ENCODE assay signal across 12 cellular contexts in the genomic region with DNA sequence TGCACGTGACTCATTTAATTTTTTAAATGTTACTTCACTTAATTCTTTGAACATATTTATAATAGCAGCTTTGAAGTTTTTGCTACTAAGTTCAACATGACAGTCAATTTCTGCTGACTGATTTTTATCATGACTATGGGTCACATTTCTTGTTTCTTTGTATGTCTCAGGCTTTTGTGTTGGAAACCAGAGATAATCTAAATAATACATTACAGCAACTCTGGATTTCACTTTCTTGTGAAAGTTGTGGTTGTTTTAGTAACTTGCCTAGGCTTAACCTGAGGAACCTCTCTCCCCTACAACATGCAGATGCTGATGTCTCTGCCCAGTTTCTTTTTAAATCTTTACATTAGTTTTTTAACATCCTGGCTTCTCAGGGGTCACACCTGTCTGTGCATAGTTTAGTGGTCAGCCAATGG.
DNase-seq lines count a peak whose midpoint lies in the region; ATAC-seq and TF ChIP-seq lines count a peak whose summit lies in the region.
"Had no signal": no experiment of that assay in that cellular context is flagged by ENCODE, and none has a peak within 500 bp of the region (broad histone marks: within the 10 kb centered on the region; RNA-seq: fewer than 3 reads in every experiment).

No MANE protein-coding gene starts in this region.

- no peaks in the 10 kb centered on the region for H3K36me3 ChIP-seq in right lobe of liver
- no peaks in the 10 kb centered on the region for H3K36me3 ChIP-seq in naive thymus-derived CD4-positive, alpha-beta T cell (ENCODE audit: control insufficient read depth in 2 of 3, insufficient read depth in 3 of 3, low read length in 3 of 3)
- H3K36me3 ChIP-seq: brain microvascular endothelial cell had no signal

- no peak overlapping the region for H3K27ac ChIP-seq in right lobe of liver
- no peak overlapping the region for H3K27ac ChIP-seq in naive thymus-derived CD4-positive, alpha-beta T cell (ENCODE audit: low read depth, low read length)
- H3K27ac ChIP-seq: brain microvascular endothelial cell had no signal

- intact Hi-C loops in right lobe of liver (cut with DNase I) = no loop called here
- intact Hi-C loops in naive thymus-derived CD4-positive, alpha-beta T cell (cut with micrococcal nuclease) = no loop called here

- H3K27me3 ChIP-seq in right lobe of liver = no peaks in the 10 kb centered on the region
- H3K27me3 ChIP-seq in naive thymus-derived CD4-positive, alpha-beta T cell (ENCODE audit: control insufficient read depth in 2 of 2, insufficient read depth in 2 of 2, low read length in 2 of 2) = no peaks in the 10 kb centered on the region
- H3K27me3 ChIP-seq: brain microvascular endothelial cell had no signal

- TF ChIP-seq CTCF in right lobe of liver (IDR thresholded peaks at IDR 0.05) = no peak

- H3K27ac Mint-ChIP-seq in activated naive CD8-positive, alpha-beta T cell treated with anti-CD3 and anti-CD28 coated beads for 36 hours = peak overlapping the region; percentile 18
- no peak overlapping the region for H3K27ac Mint-ChIP-seq in naive thymus-derived CD4-positive, alpha-beta T cell
- H3K27ac Mint-ChIP-seq: activated CD4-positive, alpha-beta T cell treated with anti-CD3 and anti-CD28 coated beads, Interleukin-2, amount 10 ng/mL, durations not matched to agents 7 days and 5 days had no signal

- peaks cover 0 to 19% (median 8%) of the 10 kb centered on the region in 4 donors for H3K4me1 ChIP-seq in right lobe of liver
- no peaks in the 10 kb centered on the region for H3K4me1 ChIP-seq in naive thymus-derived CD4-positive, alpha-beta T cell (ENCODE audit: control insufficient read depth in 2 of 2, insufficient read depth in 2 of 2, low read length in 2 of 2)

- peaks cover 34% of the 10 kb centered on the region for H3K4me1 Mint-ChIP-seq in activated naive CD8-positive, alpha-beta T cell treated with anti-CD3 and anti-CD28 coated beads for 36 hours
- H3K4me1 Mint-ChIP-seq in naive thymus-derived CD4-positive, alpha-beta T cell = peaks cover 0 to 17% (median 0%) of the 10 kb centered on the region in 7 donors

- CTCF ChIA-PET in naive thymus-derived CD4-positive, alpha-beta T cell (lab: Charles Lee) = interaction anchor here (0.5 to 0.6 kb wide), 2 partner anchors 11 to 544 kb away, joined by 3 read pairs; no protein-coding TSS in a partner anchor

- 73% methylated on average over 1 of the region's 1 CpG for WGBS in right lobe of liver (ENCODE audit: insufficient coverage, low coverage, low lambda C conversion rate, missing lambda C conversion rate)

- POLR2A ChIA-PET in naive thymus-derived CD4-positive, alpha-beta T cell (lab: Charles Lee) = no interaction called here

- ATAC-seq in GM18519 (IDR thresholded peaks at IDR 0.05; ENCODE audit: low FRiP score, unreplicated experiment) (peak; percentile 54), GM21360 (IDR thresholded peaks at IDR 0.05; ENCODE audit: unreplicated experiment) (peak; percentile 65), HG02981 (IDR thresholded peaks at IDR 0.05; ENCODE audit: unreplicated experiment) (peak; percentile 74), right lobe of liver (no peak)
- ATAC-seq in naive thymus-derived CD4-positive, alpha-beta T cell = no peak

- H3K4me3 Mint-ChIP-seq in activated naive CD8-positive, alpha-beta T cell treated with anti-CD3 and anti-CD28 coated beads for 36 hours = no peak overlapping the region
- H3K4me3 Mint-ChIP-seq in naive thymus-derived CD4-positive, alpha-beta T cell = no peak overlapping the region
- H3K4me3 Mint-ChIP-seq: activated CD4-positive, alpha-beta T cell treated with anti-CD3 and anti-CD28 coated beads, Interleukin-2, amount 10 ng/mL, durations not matched to agents 7 days and 5 days had no signal

- no peak for TF ChIP-seq POLR2A in right lobe of liver (IDR thresholded peaks at IDR 0.05)

- peaks cover 3% of the 10 kb centered on the region for H3K36me3 Mint-ChIP-seq in activated naive CD8-positive, alpha-beta T cell treated with anti-CD3 and anti-CD28 coated beads for 36 hours
- H3K36me3 Mint-ChIP-seq in naive thymus-derived CD4-positive, alpha-beta T cell = no peaks in the 10 kb centered on the region

- DNase-seq in activated naive CD8-positive, alpha-beta T cell treated with anti-CD3 and anti-CD28 coated beads for 36 hours = no peak
- DNase-seq in right lobe of liver = no peak
- no peak for DNase-seq in DMS153 (lab: John Stamatoyannopoulos, UW)
- no peak for DNase-seq in NCI-H446 (lab: John Stamatoyannopoulos, UW)
- no peak for DNase-seq in naive thymus-derived CD4-positive, alpha-beta T cell
- DNase-seq: activated CD4-positive, alpha-beta T cell treated with anti-CD3 and anti-CD28 coated beads, Interleukin-2, amount 10 ng/mL, durations not matched to agents 7 days and 5 days; brain microvascular endothelial cell; NCI-H2227 treated with DMSO at 0.1 percent for 48 hours; SIG-M5 had no signal

- H3K27me3 Mint-ChIP-seq in activated naive CD8-positive, alpha-beta T cell treated with anti-CD3 and anti-CD28 coated beads for 36 hours = peaks cover 44% of the 10 kb centered on the region
- peaks cover 0 to 29% (median 25%) of the 10 kb centered on the region in 5 donors for H3K27me3 Mint-ChIP-seq in naive thymus-derived CD4-positive, alpha-beta T cell

- H3K4me3 ChIP-seq in right lobe of liver = no peak overlapping the region
- H3K4me3 ChIP-seq in naive thymus-derived CD4-positive, alpha-beta T cell (ENCODE audit: low read length) = no peak overlapping the region

- H3K9me3 ChIP-seq in right lobe of liver = no peaks in the 10 kb centered on the region
- no peaks in the 10 kb centered on the region for H3K9me3 ChIP-seq in naive thymus-derived CD4-positive, alpha-beta T cell (ENCODE audit: control insufficient read depth in 2 of 3, low read length in 3 of 3)

- H3K9me3 Mint-ChIP-seq in activated naive CD8-positive, alpha-beta T cell treated with anti-CD3 and anti-CD28 coated beads for 36 hours = peaks cover 2% of the 10 kb centered on the region
- no peaks in the 10 kb centered on the region for H3K9me3 Mint-ChIP-seq in naive thymus-derived CD4-positive, alpha-beta T cell
- H3K9me3 Mint-ChIP-seq: activated CD4-positive, alpha-beta T cell treated with anti-CD3 and anti-CD28 coated beads, Interleukin-2, amount 10 ng/mL, durations not matched to agents 7 days and 5 days had no signal

Comparison
In these comparisons a context has a peak if more than half of its experiments do, and no peak if none do; other contexts are left out.
1. ATAC-seq: peak in GM18519 (single experiment), GM21360 (single experiment) and HG02981 (single experiment); none in right lobe of liver (0 of 4) and naive thymus-derived CD4-positive, alpha-beta T cell (single experiment).